Comparison of ENCODE assay signal across 10 cellular contexts in the genomic region with DNA sequence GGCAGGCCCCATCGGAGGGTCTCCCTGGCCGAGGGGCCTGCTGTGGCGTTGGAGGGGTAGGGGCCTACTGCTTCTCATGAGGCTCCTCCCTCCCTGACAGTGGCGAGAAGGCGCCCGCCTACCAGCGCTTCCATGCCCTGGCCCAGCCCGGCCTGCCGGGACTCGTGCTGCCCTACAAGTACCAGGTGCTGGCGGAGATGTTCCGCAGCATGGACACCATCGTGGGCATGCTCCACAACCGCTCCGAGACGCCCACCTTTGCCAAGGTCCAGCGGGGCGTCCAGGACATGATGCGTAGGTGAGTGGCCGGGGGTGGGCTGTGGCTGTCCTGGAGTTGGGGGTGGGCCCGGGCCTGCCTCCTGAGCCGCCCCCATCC. TPM values are rescaled to one million over a fixed set of nuclear protein-coding genes. Genes with fewer than 3 reads are reported as not detected.
A peak's percentile ranks its signal among the peaks of the same experiment; 100 is the strongest.
DNase-seq lines count a peak whose midpoint lies in the region; ATAC-seq and TF ChIP-seq lines count a peak whose summit lies in the region.
"Had no signal": no experiment of that assay in that cellular context is flagged by ENCODE, and none has a peak within 500 bp of the region (broad histone marks: within the 10 kb centered on the region; RNA-seq: fewer than 3 reads in every experiment).

No MANE protein-coding gene starts in this region.

- H3K4ac ChIP-seq in neuronal stem cell (ENCODE audit: low read length), result no peak overlapping the region

- H3K4me3 ChIP-seq in Loucy (ENCODE audit: low read length, poor library complexity, severe bottlenecking) (peak overlapping the region; percentile 79), neuronal stem cell (ENCODE audit: low read length in 2 of 2) (peak overlapping the region; percentile 62 to 97), gastroesophageal sphincter (no peak overlapping the region)

- TF ChIP-seq POLR2A in gastroesophageal sphincter (IDR thresholded peaks at IDR 0.05), result no peak

- H3K23ac ChIP-seq in neuronal stem cell (ENCODE audit: low read depth, low read length, poor library complexity), result peak overlapping the region; percentile 26

- H3K18ac ChIP-seq in neuronal stem cell (ENCODE audit: low read length), result no peak overlapping the region

- no peak overlapping the region for H4K8ac ChIP-seq in neuronal stem cell (ENCODE audit: low read depth, low read length)

- H2BK5ac ChIP-seq in neuronal stem cell (ENCODE audit: low read length), result no peak overlapping the region

- peaks cover 40% of the 10 kb centered on the region for H3K36me3 Mint-ChIP-seq in activated CD4-positive, alpha-beta T cell treated with anti-CD3 and anti-CD28 coated beads, Interleukin-2, amount 10 ng/mL, durations not matched to agents 24 days and 14 days (ENCODE audit: low read depth)
- H3K36me3 Mint-ChIP-seq in activated naive CD8-positive, alpha-beta T cell treated with anti-CD3 and anti-CD28 coated beads for 36 hours, result peaks cover 47% of the 10 kb centered on the region

- H2AFZ ChIP-seq in Loucy (ENCODE audit: low read length) (no peak overlapping the region), neuronal stem cell (ENCODE audit: low read length) (no peak overlapping the region)

- H3K9me2 ChIP-seq in Loucy (replicated peaks; ENCODE audit: low read depth, low read length), result no peaks in the 10 kb centered on the region

- peaks cover 18% of the 10 kb centered on the region for H3K4me1 Mint-ChIP-seq in activated CD4-positive, alpha-beta T cell treated with anti-CD3 and anti-CD28 coated beads, Interleukin-2, amount 10 ng/mL, durations not matched to agents 24 days and 14 days
- H3K4me1 Mint-ChIP-seq in activated naive CD8-positive, alpha-beta T cell treated with anti-CD3 and anti-CD28 coated beads for 36 hours, result peaks cover 37% of the 10 kb centered on the region

- TF ChIP-seq EP300 in gastroesophageal sphincter (IDR thresholded peaks at IDR 0.05), result no peak

- H2BK15ac ChIP-seq in neuronal stem cell (ENCODE audit: low read length), result no peak overlapping the region

- H4K91ac ChIP-seq in neuronal stem cell (ENCODE audit: low read depth, low read length, poor library complexity), result no peak overlapping the region

- peaks cover 45% of the 10 kb centered on the region for H3K79me1 ChIP-seq in neuronal stem cell (ENCODE audit: low read depth, low read length)

- no peaks in the 10 kb centered on the region for H3K27me3 ChIP-seq in Loucy (ENCODE audit: insufficient read depth, low read length, poor library complexity, severe bottlenecking)
- no peaks in the 10 kb centered on the region for H3K27me3 ChIP-seq in neuronal stem cell (ENCODE audit: control insufficient read depth in 3 of 3, insufficient read depth in 3 of 3, low read depth in 1 of 3, low read length in 3 of 3)
- H3K27me3 ChIP-seq in gastroesophageal sphincter, result peaks cover 13% of the 10 kb centered on the region

- no peaks in the 10 kb centered on the region for H3K27me3 Mint-ChIP-seq in activated CD4-positive, alpha-beta T cell treated with anti-CD3 and anti-CD28 coated beads, Interleukin-2, amount 10 ng/mL, durations not matched to agents 24 days and 14 days
- H3K27me3 Mint-ChIP-seq in activated naive CD8-positive, alpha-beta T cell treated with anti-CD3 and anti-CD28 coated beads for 36 hours, result no peaks in the 10 kb centered on the region
- H3K27me3 Mint-ChIP-seq: central memory CD8-positive, alpha-beta T cell had no signal

- no peak for DNase-seq in activated CD4-positive, alpha-beta T cell treated with anti-CD3 and anti-CD28 coated beads, Interleukin-2, amount 10 ng/mL, durations not matched to agents 24 days and 14 days
- no peak for DNase-seq in activated CD4-positive, alpha-beta T cell treated with anti-CD3 and anti-CD28 coated beads for 1 hour
- no peak for DNase-seq in activated naive CD8-positive, alpha-beta T cell treated with anti-CD3 and anti-CD28 coated beads for 36 hours
- DNase-seq in neuronal stem cell (ENCODE audit: low spot score) (no peak), GM20000 (ENCODE audit: low spot score) (no peak)

- no peak overlapping the region for H3K27ac ChIP-seq in neuronal stem cell (replicated peaks; ENCODE audit: low read length)
- no peak overlapping the region for H3K27ac ChIP-seq in gastroesophageal sphincter

- no peaks in the 10 kb centered on the region for H3K9me3 ChIP-seq in Loucy (ENCODE audit: insufficient read depth, low read depth, low read length)
- peaks cover 0 to 2% of the 10 kb centered on the region in 2 donors for H3K9me3 ChIP-seq in neuronal stem cell (replicated peaks in 1 of 2; ENCODE audit: control insufficient read depth in 2 of 2, insufficient read depth in 1 of 2, low read depth in 1 of 2, low read length in 2 of 2)
- no peaks in the 10 kb centered on the region for H3K9me3 ChIP-seq in gastroesophageal sphincter

- H3F3A ChIP-seq in Loucy (ENCODE audit: low read depth), result peaks cover 2% of the 10 kb centered on the region

- H3K79me2 ChIP-seq in Loucy (ENCODE audit: insufficient read depth, low read length), result peaks cover 81% of the 10 kb centered on the region

- no CpG with 5 or more reads among the region's 22 CpGs for WGBS in neuronal stem cell (ENCODE audit: extremely low coverage in 2 of 2, insufficient read length in 2 of 2, insufficient replicate concordance in 1 of 2), 2 donors
- no CpG with 5 or more reads among the region's 22 CpGs for WGBS in gastroesophageal sphincter (ENCODE audit: low coverage in 1 of 2), 2 donors

- intact Hi-C loops in activated CD4-positive, alpha-beta T cell treated with anti-CD3 and anti-CD28 coated beads, Interleukin-2, amount 10 ng/mL, durations not matched to agents 24 days and 14 days (cut with micrococcal nuclease), result no loop called here

- H3K4me2 ChIP-seq in Loucy (ENCODE audit: low read depth, low read length, poor library complexity, severe bottlenecking) (peak overlapping the region; percentile 66), neuronal stem cell (ENCODE audit: insufficient read depth, low read length, poor library complexity, severe bottlenecking) (no peak overlapping the region)

- TF ChIP-seq CTCF in Loucy (conservative IDR thresholded peaks at IDR 0.05; ENCODE audit: low read length), result no peak
- no peak for TF ChIP-seq CTCF in GM20000 (IDR thresholded peaks at IDR 0.05; ENCODE audit: extremely low read depth, missing control alignments)
- no peak for TF ChIP-seq CTCF in gastroesophageal sphincter (IDR thresholded peaks at IDR 0.05)

- H3K14ac ChIP-seq in neuronal stem cell (ENCODE audit: low read length), result no peak overlapping the region

- H3K36me3 ChIP-seq in Loucy (ENCODE audit: insufficient read depth, low read length), result peaks cover 22% of the 10 kb centered on the region; the same call in 1 of the 2 replicates
- peaks cover 49 to 58% of the 10 kb centered on the region in 2 donors for H3K36me3 ChIP-seq in neuronal stem cell (replicated peaks in 1 of 2; ENCODE audit: control insufficient read depth in 2 of 2, insufficient read depth in 2 of 2, low read length in 2 of 2)
- peaks cover 0 to 26% of the 10 kb centered on the region in 2 donors for H3K36me3 ChIP-seq in gastroesophageal sphincter

- H2BK120ac ChIP-seq in neuronal stem cell (ENCODE audit: low read depth, low read length), result no peak overlapping the region

- peaks cover 14% of the 10 kb centered on the region for H3K4me1 ChIP-seq in Loucy (ENCODE audit: insufficient read depth, low read length, poor library complexity, severe bottlenecking)
- H3K4me1 ChIP-seq in neuronal stem cell (ENCODE audit: control insufficient read depth in 2 of 2, insufficient read depth in 1 of 2, low read depth in 1 of 2, low read length in 2 of 2), result peaks cover 10 to 16% of the 10 kb centered on the region in 2 donors
- H3K4me1 ChIP-seq in gastroesophageal sphincter, result peaks cover 0 to 45% (median 22%) of the 10 kb centered on the region in 3 donors

- no peaks in the 10 kb centered on the region for H3K9me3 Mint-ChIP-seq in activated CD4-positive, alpha-beta T cell treated with anti-CD3 and anti-CD28 coated beads, Interleukin-2, amount 10 ng/mL, durations not matched to agents 24 days and 14 days
- H3K9me3 Mint-ChIP-seq in activated naive CD8-positive, alpha-beta T cell treated with anti-CD3 and anti-CD28 coated beads for 36 hours, result no peaks in the 10 kb centered on the region
- H3K9me3 Mint-ChIP-seq: central memory CD8-positive, alpha-beta T cell had no signal

- H2AK5ac ChIP-seq in neuronal stem cell (ENCODE audit: low read depth, low read length), result no peak overlapping the region

- ATAC-seq in GM19467 (IDR thresholded peaks at IDR 0.05; ENCODE audit: unreplicated experiment) (no peak), gastroesophageal sphincter (no peak)

- H3K4me3 Mint-ChIP-seq in activated CD4-positive, alpha-beta T cell treated with anti-CD3 and anti-CD28 coated beads, Interleukin-2, amount 10 ng/mL, durations not matched to agents 24 days and 14 days, result peak overlapping the region; percentile 83
- H3K4me3 Mint-ChIP-seq in activated naive CD8-positive, alpha-beta T cell treated with anti-CD3 and anti-CD28 coated beads for 36 hours, result peak overlapping the region; percentile 86

- H2BK12ac ChIP-seq in neuronal stem cell (ENCODE audit: low read length), result no peak overlapping the region

- H4K20me1 ChIP-seq in Loucy (ENCODE audit: insufficient read depth, low read length, poor library complexity, severe bottlenecking), result peaks cover 51% of the 10 kb centered on the region

- H3K9ac ChIP-seq in Loucy (ENCODE audit: low read depth, low read length, poor library complexity, severe bottlenecking), result peak overlapping the region; percentile 79
- peak overlapping the region; percentile 46 for H3K9ac ChIP-seq in neuronal stem cell (ENCODE audit: low read depth, low read length, poor library complexity)

- no peak overlapping the region for H3K27ac Mint-ChIP-seq in activated CD4-positive, alpha-beta T cell treated with anti-CD3 and anti-CD28 coated beads, Interleukin-2, amount 10 ng/mL, durations not matched to agents 24 days and 14 days
- peak overlapping the region; percentile 76 for H3K27ac Mint-ChIP-seq in activated naive CD8-positive, alpha-beta T cell treated with anti-CD3 and anti-CD28 coated beads for 36 hours

RNA-seq across cellular contexts. Expression of a gene that starts 1.7 kb away (rescaled TPM):
- 93.2 and 98.3 TPM in 2 replicates for total RNA-seq in activated CD4-positive, alpha-beta T cell treated with anti-CD3 and anti-CD28 coated beads, Interleukin-2, amount 10 ng/mL, durations not matched to agents 24 days and 14 days
- 100 to 1,000 TPM; 156 to 158 TPM for total RNA-seq in activated naive CD8-positive, alpha-beta T cell treated with anti-CD3 and anti-CD28 coated beads for 36 hours
- 40.6 TPM for polyA plus RNA-seq in neuronal stem cell (2013, experiment 1 of 2)
- polyA plus RNA-seq in neuronal stem cell (2013, experiment 2 of 2), result 40.0 TPM
- total RNA-seq in gastroesophageal sphincter, result 1 to 10 TPM in 1 of 4 donors, under 1 TPM in 1, not detected in 2; 0.92 to 2.0 TPM

RNA-seq across cellular contexts. Expression of a gene that starts 6.4 kb away (rescaled TPM):
- total RNA-seq in activated CD4-positive, alpha-beta T cell treated with anti-CD3 and anti-CD28 coated beads, Interleukin-2, amount 10 ng/mL, durations not matched to agents 24 days and 14 days, result 312 and 314 TPM in 2 replicates
- total RNA-seq in activated naive CD8-positive, alpha-beta T cell treated with anti-CD3 and anti-CD28 coated beads for 36 hours, result 100 to 1,000 TPM; 241 to 272 TPM
- polyA plus RNA-seq in neuronal stem cell (2013, experiment 1 of 2), result 146 TPM
- 150 TPM for polyA plus RNA-seq in neuronal stem cell (2013, experiment 2 of 2)
- total RNA-seq in gastroesophageal sphincter, result 100 to 1,000 TPM in 2 of 4 donors, 10 to 100 TPM in 2; 64.9 to 103 (median 92.9) TPM

RNA-seq across cellular contexts. Expression of a gene that starts 20.3 kb away (rescaled TPM):
- total RNA-seq in activated CD4-positive, alpha-beta T cell treated with anti-CD3 and anti-CD28 coated beads, Interleukin-2, amount 10 ng/mL, durations not matched to agents 24 days and 14 days, result 219 and 226 TPM in 2 replicates
- 10 to 100 TPM; 86.7 to 87.0 TPM for total RNA-seq in activated naive CD8-positive, alpha-beta T cell treated with anti-CD3 and anti-CD28 coated beads for 36 hours
- 8.0 TPM for polyA plus RNA-seq in neuronal stem cell (2013, experiment 1 of 2)
- 9.2 TPM for polyA plus RNA-seq in neuronal stem cell (2013, experiment 2 of 2)
- total RNA-seq in gastroesophageal sphincter, result 100 to 1,000 TPM; 105 to 248 (median 172) TPM
- polyA plus RNA-seq: neural cell had no signal

RNA-seq across cellular contexts. Expression of a gene that starts 51.4 kb away (rescaled TPM):
- 23.2 and 23.4 TPM in 2 replicates for total RNA-seq in activated CD4-positive, alpha-beta T cell treated with anti-CD3 and anti-CD28 coated beads, Interleukin-2, amount 10 ng/mL, durations not matched to agents 24 days and 14 days
- 10 to 100 TPM; 14.7 to 14.9 TPM for total RNA-seq in activated naive CD8-positive, alpha-beta T cell treated with anti-CD3 and anti-CD28 coated beads for 36 hours
- 9.6 TPM for polyA plus RNA-seq in neuronal stem cell (2013, experiment 1 of 2)
- 9.1 TPM for polyA plus RNA-seq in neuronal stem cell (2013, experiment 2 of 2)
- total RNA-seq in gastroesophageal sphincter, result 10 to 100 TPM in 3 of 4 donors, 1 to 10 TPM in 1; 4.2 to 29.4 (median 15.6) TPM

RNA-seq across cellular contexts. Expression of a gene that starts 51.6 kb away (rescaled TPM):
- total RNA-seq in activated CD4-positive, alpha-beta T cell treated with anti-CD3 and anti-CD28 coated beads, Interleukin-2, amount 10 ng/mL, durations not matched to agents 24 days and 14 days, result 62.1 and 67.1 TPM in 2 replicates
- 10 to 100 TPM; 81.8 to 91.3 TPM for total RNA-seq in activated naive CD8-positive, alpha-beta T cell treated with anti-CD3 and anti-CD28 coated beads for 36 hours
- polyA plus RNA-seq in neuronal stem cell (2013, experiment 1 of 2), result 57.0 TPM
- polyA plus RNA-seq in neuronal stem cell (2013, experiment 2 of 2), result 58.2 TPM
- 10 to 100 TPM; 18.7 to 40.0 (median 21.5) TPM for total RNA-seq in gastroesophageal sphincter

Comparison
In these comparisons a context has a peak if more than half of its experiments do, and no peak if none do; other contexts are left out.
1. H3K4me3 ChIP-seq: peak in Loucy (single experiment) and neuronal stem cell (2 of 2); none in gastroesophageal sphincter (0 of 2).
2. RNA of a gene that starts 1.7 kb away (total RNA-seq): 156 to 158 TPM in activated naive CD8-positive, alpha-beta T cell treated with anti-CD3 and anti-CD28 coated beads for 36 hours and 93.2 to 98.3 TPM in activated CD4-positive, alpha-beta T cell treated with anti-CD3 and anti-CD28 coated beads, Interleukin-2, amount 10 ng/mL, durations not matched to agents 24 days and 14 days; 0.92 to 2.0 TPM in gastroesophageal sphincter; every median in the first group is over 10 times any median in the second.